Comparison of ENCODE assay signal across 8 cellular contexts in the genomic region with DNA sequence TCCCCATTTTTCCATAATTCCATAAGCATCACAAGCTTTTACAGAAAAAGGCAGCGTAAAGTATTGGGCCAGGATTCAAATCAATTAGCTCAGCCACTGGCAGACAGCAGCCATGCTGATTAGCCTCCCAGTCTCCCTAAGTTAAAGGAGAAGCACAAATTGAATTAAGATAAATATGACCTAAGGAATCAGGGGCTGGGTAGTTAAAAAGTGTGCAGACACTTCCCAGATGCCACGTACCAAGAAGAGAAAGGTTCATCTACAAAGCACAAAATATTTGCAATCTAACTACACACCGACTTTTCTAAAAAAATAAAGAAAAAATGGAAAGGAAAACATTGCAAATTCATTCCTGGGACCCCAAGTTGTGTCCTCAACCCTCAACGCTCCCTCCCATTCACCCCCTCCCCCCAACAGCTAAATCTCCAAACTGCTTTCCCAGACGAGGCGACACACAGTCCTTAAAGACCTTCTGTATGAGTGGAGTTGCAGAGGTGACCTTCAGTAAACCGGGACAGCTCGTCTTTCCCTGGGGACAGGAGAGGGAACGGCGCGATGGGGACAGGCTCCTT. TPM values are rescaled to one million over a fixed set of nuclear protein-coding genes. Genes with fewer than 3 reads are reported as not detected.
DNase-seq lines count a peak whose midpoint lies in the region; ATAC-seq and TF ChIP-seq lines count a peak whose summit lies in the region.

No MANE protein-coding gene starts in this region.

- TF ChIP-seq EP300 in ovary (IDR thresholded peaks at IDR 0.05), result no peak

- no peaks in the 10 kb centered on the region for H3K27me3 ChIP-seq in ovary

- peak overlapping the region in 1 of 2 donors; percentile 95 for H3K27ac ChIP-seq in ovary

- TF ChIP-seq CTCF in epithelial cell of esophagus (IDR thresholded peaks at IDR 0.05; ENCODE audit: insufficient read depth, low read depth, low read length, missing control alignments) (no peak), ovary (IDR thresholded peaks at IDR 0.05) (no peak)

- DNase-seq in NCI-H1105 treated with DMSO at 0.1 percent for 48 hours (lab: John Stamatoyannopoulos, UW) (peak; percentile 1), NCI-H1105 (lab: John Stamatoyannopoulos, UW) (no peak), RKO (ENCODE audit: low spot score) (peak; percentile 21), epithelial cell of esophagus (ENCODE audit: low read depth) (peak; percentile 8), ovary (no peak), RPMI8226 (no peak)
- DNase-seq in stimulated activated CD4-positive, alpha-beta T cell treated with anti-CD3 and anti-CD28 coated beads, Interleukin-1b, Interleukin-23, amount 100 ng/mL, for 48 hours, result no peak

- TF ChIP-seq POLR2A in ovary (IDR thresholded peaks at IDR 0.05), result no peak

- ATAC-seq in HG03108 (IDR thresholded peaks at IDR 0.05; ENCODE audit: unreplicated experiment), result no peak

- WGBS in ovary, 3 donors, result 1 to 2% (median 1%) methylated on average over 11 of the region's 11 CpGs

- H3K9me3 ChIP-seq in ovary, result no peaks in the 10 kb centered on the region

- H3K4me3 ChIP-seq in epithelial cell of esophagus (ENCODE audit: low read length), result peak overlapping the region; percentile 85
- H3K4me3 ChIP-seq in ovary, result peak overlapping the region; percentile 97

- H3K36me3 ChIP-seq in ovary, result no peaks in the 10 kb centered on the region

- intact Hi-C loops in ovary (cut with DNase I), result loop anchor here in 3 of 4 donors (5.0 to 10.0 kb wide), 3 partner anchors 151 to 156 kb away; partner anchors contain the start of genes DCK (in 3 of the 3) and UTP3 (in 1 of the 3)

- H3K4me1 ChIP-seq in ovary (ENCODE audit: insufficient read depth), result peaks cover 5% of the 10 kb centered on the region

RNA-seq across cellular contexts. Expression of gene GRSF1, which starts 1.2 kb away (rescaled TPM):
- 10 to 100 TPM; 28.4 to 48.3 (median 44.3) TPM for total RNA-seq in ovary
- 10 to 100 TPM; 40.2 to 78.7 TPM for polyA plus RNA-seq in ovary

Comparison
In these comparisons a context has a peak if more than half of its experiments do, and no peak if none do; other contexts are left out.
1. DNase-seq: peak in NCI-H1105 treated with DMSO at 0.1 percent for 48 hours (single experiment), RKO (single experiment) and epithelial cell of esophagus (single experiment); none in NCI-H1105 (single experiment), ovary (0 of 5), stimulated activated CD4-positive, alpha-beta T cell treated with anti-CD3 and anti-CD28 coated beads, Interleukin-1b, Interleukin-23, amount 100 ng/mL, for 48 hours (single experiment) and RPMI8226 (single experiment).